10 cellular contexts compared by ENCODE assay signal in genomic region chr7:53350241-53350640, GRCh38.
DNase-seq lines count a peak whose midpoint lies in the region; ATAC-seq and TF ChIP-seq lines count a peak whose summit lies in the region.
"Had no signal": no experiment of that assay in that cellular context is flagged by ENCODE, and none has a peak within 500 bp of the region (broad histone marks: within the 10 kb centered on the region; RNA-seq: fewer than 3 reads in every experiment).

No MANE protein-coding gene starts in this region.

- intact Hi-C loops in Panc1 (cut with micrococcal nuclease; ENCODE audit: unreplicated experiment) (no loop called here), left ventricle myocardium superior (cut with micrococcal nuclease) (no loop called here), sigmoid colon (cut with DNase I) (no loop called here)

- H3K4me3 ChIP-seq in Panc1 (ENCODE audit: low read depth in 2 of 2, low read length in 2 of 2) (no peak overlapping the region), sigmoid colon (no peak overlapping the region)
- H3K4me3 ChIP-seq: lung had no signal

- DNase-seq in Ammon's horn (ENCODE audit: low spot score) (peak; percentile 11), Panc1 (ENCODE audit: low read depth, low spot score) (no peak), left ventricle myocardium superior (peak; percentile 32), sigmoid colon (no peak)

- H3K9me3 ChIP-seq in Panc1 (ENCODE audit: control insufficient read depth, insufficient read depth, low read depth, low read length) (peaks cover 4% of the 10 kb centered on the region; the same call in 1 of the 2 replicates), sigmoid colon (no peaks in the 10 kb centered on the region)

- H3K27me3 ChIP-seq in Panc1 (ENCODE audit: control insufficient read depth, insufficient read depth, low read length) (no peaks in the 10 kb centered on the region), sigmoid colon (no peaks in the 10 kb centered on the region)

- H3K4me1 ChIP-seq in Panc1 (ENCODE audit: control insufficient read depth, insufficient read depth, low read length) (no peaks in the 10 kb centered on the region), sigmoid colon (no peaks in the 10 kb centered on the region)

- no peaks in the 10 kb centered on the region; the same call in 1 of the 2 replicates for H3K36me3 ChIP-seq in Panc1 (ENCODE audit: control insufficient read depth, insufficient read depth, low read length)
- no peaks in the 10 kb centered on the region for H3K36me3 ChIP-seq in sigmoid colon

- TF ChIP-seq POLR2A in sigmoid colon (IDR thresholded peaks at IDR 0.05): no peak

- no TSS peak for BruUV-seq in Panc1 (replicated peaks; lab: Mats Ljungman, UMichigan)

- ATAC-seq in GM19463 (IDR thresholded peaks at IDR 0.05; ENCODE audit: unreplicated experiment): peak; percentile 41
- ATAC-seq in Panc1: no peak
- ATAC-seq in left ventricle myocardium superior: no peak
- ATAC-seq in HG03460 (IDR thresholded peaks at IDR 0.05; ENCODE audit: unreplicated experiment): no peak
- no peak for ATAC-seq in GM21529 (IDR thresholded peaks at IDR 0.05; ENCODE audit: unreplicated experiment)
- no peak for ATAC-seq in GM21717 (IDR thresholded peaks at IDR 0.05; ENCODE audit: unreplicated experiment)
- ATAC-seq: activated naive CD4-positive, alpha-beta T cell treated with anti-CD3 and anti-CD28 coated beads, Interleukin-2, amount 50 U/mL, for 72 hours had no signal

- TF ChIP-seq EP300 in sigmoid colon (IDR thresholded peaks at IDR 0.05): no peak

- in situ Hi-C loops in Panc1 (cut with HindIII; ENCODE audit: low pct_unique_long_range_greater_than_20kb, low sequenced_read_pairs): no loop called here

- 18 to 26% methylated on average over 2 of the region's 2 CpGs for WGBS in sigmoid colon, 2 donors

- POLR2A ChIA-PET in Panc1 (lab: Charles Lee): no interaction called here

- H3K27ac ChIP-seq in Panc1 (ENCODE audit: low read length) (no peak overlapping the region), sigmoid colon (no peak overlapping the region)

- TF ChIP-seq CTCF in Panc1 (IDR thresholded peaks at IDR 0.05): peak; percentile 70
- peak in 1 of 4 experiments; percentile 31 for TF ChIP-seq CTCF in sigmoid colon (IDR thresholded peaks at IDR 0.05)

- CTCF ChIA-PET in Panc1 (lab: Charles Lee): interaction anchor here (0.6 kb wide), 1 partner anchor 1306 kb away, joined by 5 read pairs; no protein-coding TSS in a partner anchor

Comparison
In these comparisons a context has a peak if more than half of its experiments do, and no peak if none do; other contexts are left out.
1. DNase-seq: peak in Ammon's horn (single experiment) and left ventricle myocardium superior (single experiment); none in Panc1 (single experiment) and sigmoid colon (single experiment).